In genomic region chr6:6741264-6741663, GRCh38 we compare ENCODE assay signal across 1 cellular context.
TF ChIP-seq lines count a peak whose summit lies in the region.

No MANE protein-coding gene starts in this region.

TF ChIP-seq in H1, 55 proteins besides CTCF, POLR2A, EP300 and RAD21:
- no peak for TF ChIP-seq TEAD4 (IDR thresholded peaks at IDR 0.05; ENCODE audit: low read depth, low read length)
- no peak for TF ChIP-seq SIX5 (IDR thresholded peaks at IDR 0.05; ENCODE audit: low read depth, low read length)
- no peak for TF ChIP-seq HDAC2 (IDR thresholded peaks at IDR 0.05; ENCODE audit: borderline replicate concordance in 1 of 2, low read depth in 2 of 2, low read length in 2 of 2)
- TF ChIP-seq CEBPB (IDR thresholded peaks at IDR 0.05; ENCODE audit: low read depth, low read length), result no peak
- TF ChIP-seq EZH2 (IDR thresholded peaks at IDR 0.05; ENCODE audit: low read depth, low read length, severe bottlenecking), result no peak
- TF ChIP-seq SRF (IDR thresholded peaks at IDR 0.05; ENCODE audit: low read depth, low read length), result no peak
- no peak for TF ChIP-seq POLR2AphosphoS5 (IDR thresholded peaks at IDR 0.05; ENCODE audit: low read depth, low read length)
- no peak for TF ChIP-seq MAX (IDR thresholded peaks at IDR 0.05)
- no peak for TF ChIP-seq TBP (IDR thresholded peaks at IDR 0.05; ENCODE audit: low read depth, low read length)
- TF ChIP-seq SAP30 (IDR thresholded peaks at IDR 0.05; ENCODE audit: insufficient read depth, insufficient replicate concordance, low read length), result no peak
- TF ChIP-seq CTBP2 (IDR thresholded peaks at IDR 0.05; ENCODE audit: borderline replicate concordance, insufficient read depth, insufficient read length, low read length), result no peak
- no peak for TF ChIP-seq HDAC6 (IDR thresholded peaks at IDR 0.05; ENCODE audit: low read depth, low read length)
- TF ChIP-seq MAFK (IDR thresholded peaks at IDR 0.05; ENCODE audit: low read depth, low read length), result no peak
